In the genomic region with DNA sequence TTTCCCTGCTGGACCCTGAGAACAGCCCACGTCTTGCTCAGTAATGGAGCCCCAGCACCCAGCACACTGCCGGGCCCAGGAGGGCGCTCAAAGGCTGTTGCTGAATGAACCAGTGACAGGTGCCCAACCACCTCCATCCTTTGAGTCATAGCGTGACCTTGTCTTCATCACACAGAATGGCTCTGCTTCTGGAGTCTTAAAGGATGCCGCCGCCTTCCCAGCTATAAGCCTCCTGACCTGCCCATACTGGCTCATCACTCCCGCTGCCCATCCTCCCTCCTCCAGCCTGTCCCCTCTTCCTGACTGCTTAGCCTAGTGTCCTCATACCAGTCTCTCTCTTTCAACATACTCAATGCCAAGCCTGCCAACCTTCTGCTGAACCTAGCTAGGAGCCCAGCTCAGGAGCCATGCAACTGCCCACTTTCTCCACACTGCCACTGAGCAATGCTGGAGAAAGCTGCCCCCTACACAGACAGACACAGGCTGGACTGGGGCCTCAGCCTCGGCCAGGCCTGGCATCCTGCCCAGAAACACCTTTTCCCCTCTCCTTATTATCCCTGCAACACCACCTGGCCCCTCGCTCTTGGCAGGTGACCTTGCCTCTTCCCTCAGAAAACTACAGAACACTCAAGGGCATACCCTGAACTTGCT, we compare ENCODE assay signal across 18 cellular contexts. TPM values are rescaled to one million over a fixed set of nuclear protein-coding genes. Genes with fewer than 3 reads are reported as not detected.
A peak's percentile ranks its signal among the peaks of the same experiment; 100 is the strongest.
DNase-seq lines count a peak whose midpoint lies in the region; ATAC-seq and TF ChIP-seq lines count a peak whose summit lies in the region.
"Had no signal": no experiment of that assay in that cellular context is flagged by ENCODE, and none has a peak within 500 bp of the region (broad histone marks: within the 10 kb centered on the region; RNA-seq: fewer than 3 reads in every experiment).

No MANE protein-coding gene starts in this region.

- H3K4me3 ChIP-seq in adrenal gland = no peak overlapping the region
- H3K4me3 ChIP-seq: esophagus muscularis mucosa, mucosa of descending colon had no signal

- peaks cover 10% of the 10 kb centered on the region for H3K4me1 Mint-ChIP-seq in activated CD4-positive, alpha-beta T cell treated with anti-CD3 and anti-CD28 coated beads for 36 hours

- no peak for TF ChIP-seq CTCF in adrenal gland (IDR thresholded peaks at IDR 0.05)

- H3K27ac Mint-ChIP-seq in activated CD4-positive, alpha-beta T cell treated with anti-CD3 and anti-CD28 coated beads for 36 hours = peak overlapping the region; percentile 12
- H3K27ac Mint-ChIP-seq: activated CD8-positive, alpha-beta memory T cell treated with anti-CD3 and anti-CD28 coated beads, Interleukin-2, amount 10 ng/mL, durations not matched to agents 7 days and 5 days; CD4-positive, alpha-beta T cell; T-cell; WTC11 had no signal

- H3K27me3 ChIP-seq in adrenal gland = no peaks in the 10 kb centered on the region
- H3K27me3 ChIP-seq: esophagus muscularis mucosa had no signal

- POLR2A ChIA-PET in activated CD4-positive, alpha-beta T cell treated with anti-CD3 and anti-CD28 coated beads for 36 hours (lab: Charles Lee) = no interaction called here

- no peaks in the 10 kb centered on the region for H3K9me3 ChIP-seq in adrenal gland (replicated peaks in 1 of 3)
- H3K9me3 ChIP-seq: esophagus muscularis mucosa, mucosa of descending colon had no signal

- H3K4me1 ChIP-seq in adrenal gland (replicated peaks in 1 of 2) = peaks cover 13 to 24% of the 10 kb centered on the region in 2 donors

- no peaks in the 10 kb centered on the region for H3K27me3 Mint-ChIP-seq in activated CD4-positive, alpha-beta T cell treated with anti-CD3 and anti-CD28 coated beads for 36 hours
- H3K27me3 Mint-ChIP-seq: CD4-positive, alpha-beta T cell; T-cell had no signal

- intact Hi-C loops in activated CD4-positive, alpha-beta T cell treated with anti-CD3 and anti-CD28 coated beads for 36 hours (cut with DNase I, micrococcal nuclease) = no loop called here
- intact Hi-C loops in adrenal gland (cut with DNase I) = no loop called here

- H3K36me3 ChIP-seq in adrenal gland (replicated peaks in 1 of 2) = no peaks in the 10 kb centered on the region
- H3K36me3 ChIP-seq: esophagus muscularis mucosa had no signal

- ATAC-seq in activated CD4-positive, alpha-beta T cell treated with anti-CD3 and anti-CD28 coated beads for 36 hours = peak; percentile 56
- ATAC-seq: activated CD8-positive, alpha-beta memory T cell treated with anti-CD3 and anti-CD28 coated beads, Interleukin-2, amount 10 ng/mL, durations not matched to agents 7 days and 5 days; T-cell; WTC11 had no signal

- 54 to 64% (median 60%) methylated on average over 9 of the region's 9 CpGs for WGBS in adrenal gland, 4 donors

- H3K9me3 Mint-ChIP-seq in activated CD4-positive, alpha-beta T cell treated with anti-CD3 and anti-CD28 coated beads for 36 hours (ENCODE audit: low read depth) = no peaks in the 10 kb centered on the region
- H3K9me3 Mint-ChIP-seq: CD4-positive, alpha-beta T cell; H9; T-cell; WTC11 had no signal

- TF ChIP-seq POLR2A in adrenal gland (IDR thresholded peaks at IDR 0.05) = no peak

- H3K36me3 Mint-ChIP-seq in activated CD4-positive, alpha-beta T cell treated with anti-CD3 and anti-CD28 coated beads for 36 hours (ENCODE audit: low read depth) = no peaks in the 10 kb centered on the region
- H3K36me3 Mint-ChIP-seq: activated CD8-positive, alpha-beta memory T cell treated with anti-CD3 and anti-CD28 coated beads, Interleukin-2, amount 10 ng/mL, durations not matched to agents 7 days and 5 days; T-cell; WTC11 had no signal

- peak; percentile 40 for DNase-seq in activated CD4-positive, alpha-beta T cell treated with anti-CD3 and anti-CD28 coated beads for 36 hours
- no peak for DNase-seq in activated CD4-positive, alpha-beta T cell treated with anti-CD3 and anti-CD28 coated beads for 4 hours
- DNase-seq in NCI-H1105 (lab: John Stamatoyannopoulos, UW) (peak; percentile 56), adrenal gland (peak; percentile 54 to 85 (median 74)), renal cortical epithelial cell (ENCODE audit: low read depth) (peak; percentile 57), GDM1 (lab: John Stamatoyannopoulos, UW) (no peak), CD1c-positive myeloid dendritic cell (ENCODE audit: extremely low spot score) (no peak)
- no peak for DNase-seq in stimulated activated CD4-positive, alpha-beta T cell treated with anti-CD3 and anti-CD28 coated beads, Interleukin-2, amount 100 ng/mL, for 24 hours
- DNase-seq: activated CD8-positive, alpha-beta memory T cell treated with anti-CD3 and anti-CD28 coated beads, Interleukin-2, amount 10 ng/mL, durations not matched to agents 7 days and 5 days; activated gamma-delta T cell treated with Interleukin-2 at 50 U/mL for 16 hours; CD4-positive, alpha-beta T cell; H9; NCI-H524; trophoblast cell had no signal

- CTCF ChIA-PET in activated CD4-positive, alpha-beta T cell treated with anti-CD3 and anti-CD28 coated beads for 36 hours (lab: Charles Lee) = no interaction called here

- peak overlapping the region in 3 of 5 donors; percentile 78 to 91 (median 79) for H3K27ac ChIP-seq in adrenal gland
- H3K27ac ChIP-seq: esophagus muscularis mucosa had no signal

- no peak overlapping the region for H3K4me3 Mint-ChIP-seq in activated CD4-positive, alpha-beta T cell treated with anti-CD3 and anti-CD28 coated beads for 36 hours
- H3K4me3 Mint-ChIP-seq: activated CD8-positive, alpha-beta memory T cell treated with anti-CD3 and anti-CD28 coated beads, Interleukin-2, amount 10 ng/mL, durations not matched to agents 7 days and 5 days; CD4-positive, alpha-beta T cell; H9; T-cell; WTC11 had no signal

RNA-seq across cellular contexts. Expression of gene TTC39A, which starts 14.1 kb away (rescaled TPM):
- under 1 TPM in 1 of 2 experiments, not detected in 1; 0.11 TPM for total RNA-seq in activated CD4-positive, alpha-beta T cell treated with anti-CD3 and anti-CD28 coated beads for 36 hours
- total RNA-seq in adrenal gland (10 to 100 TPM in 7 of 8 donors, 1 to 10 TPM in 1; 8.1 to 44.8 (median 24.3) TPM), renal cortical epithelial cell (24.5 and 79.0 TPM in 2 replicates)
- polyA plus RNA-seq in adrenal gland = 1 to 10 TPM; 4.7 to 8.7 (median 5.9) TPM
- total RNA-seq: CD4-positive, alpha-beta T cell had no signal

Comparison
In these comparisons a context has a peak if more than half of its experiments do, and no peak if none do; other contexts are left out.
1. DNase-seq: peak in activated CD4-positive, alpha-beta T cell treated with anti-CD3 and anti-CD28 coated beads for 36 hours (single experiment), NCI-H1105 (single experiment), adrenal gland (7 of 7) and renal cortical epithelial cell (single experiment); none in activated CD4-positive, alpha-beta T cell treated with anti-CD3 and anti-CD28 coated beads for 4 hours (0 of 2), GDM1 (single experiment), CD1c-positive myeloid dendritic cell (single experiment) and stimulated activated CD4-positive, alpha-beta T cell treated with anti-CD3 and anti-CD28 coated beads, Interleukin-2, amount 100 ng/mL, for 24 hours (0 of 2).
2. RNA of gene TTC39A, which starts 14.1 kb away (total RNA-seq): 24.5 to 79.0 TPM in renal cortical epithelial cell and 8.1 to 44.8 TPM in adrenal gland; 0.11 TPM in activated CD4-positive, alpha-beta T cell treated with anti-CD3 and anti-CD28 coated beads for 36 hours; every median in the first group is over 4 times any median in the second.